27 cellular contexts compared by ENCODE assay signal in the genomic region with DNA sequence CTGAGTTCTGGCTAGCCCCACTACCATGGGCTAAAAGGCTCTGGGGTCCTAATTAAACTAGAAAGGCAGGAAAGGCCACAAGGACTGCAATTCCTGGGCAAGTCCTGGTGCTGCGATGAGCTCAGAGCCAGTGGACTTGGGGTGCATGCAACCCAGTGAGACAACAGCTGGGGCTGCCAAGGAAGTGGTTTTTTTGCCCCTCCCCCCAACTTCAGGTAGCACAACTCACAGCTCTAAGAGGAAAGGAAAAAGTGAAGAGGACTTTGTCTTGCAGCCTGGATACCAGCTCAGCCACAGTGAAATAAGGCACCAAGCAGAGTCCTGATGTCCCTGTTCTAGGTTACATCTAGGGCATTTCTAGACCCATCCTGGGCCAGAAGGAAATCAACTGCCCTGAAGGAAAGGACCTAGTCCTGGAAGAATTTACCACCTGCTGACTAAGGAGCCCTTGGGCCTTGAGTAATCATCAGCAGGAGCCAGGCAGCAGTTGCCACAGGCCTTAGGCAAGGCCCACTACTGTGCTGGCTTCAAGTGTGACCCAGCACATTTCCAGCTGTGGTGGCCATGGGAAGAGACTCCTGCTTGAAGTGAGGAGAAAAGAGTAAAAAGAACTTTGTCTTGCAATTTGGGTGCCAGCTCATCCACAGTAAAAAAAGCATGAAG.
DNase-seq lines count a peak whose midpoint lies in the region; ATAC-seq, FAIRE-seq and TF ChIP-seq lines count a peak whose summit lies in the region.
"Had no signal": no experiment of that assay in that cellular context is flagged by ENCODE, and none has a peak within 500 bp of the region (broad histone marks: within the 10 kb centered on the region; RNA-seq: fewer than 3 reads in every experiment).

No MANE protein-coding gene starts in this region.

- DNase-seq in ELF-1 (ENCODE audit: low read depth, low spot score) (peak; percentile 42), MM.1S (peak; percentile 68), choroid plexus epithelial cell (ENCODE audit: low read depth) (peak; percentile 1), keratinocyte (ENCODE audit: low read depth, low spot score) (peak; percentile 11), coronary artery (ENCODE audit: low spot score) (no peak), body of pancreas (no peak), GM12892 (ENCODE audit: insufficient read length) (no peak)
- DNase-seq: BE2C, DMS53, EL, GM23248, IMR-90, MG63, NCI-H1105, NCI-H146, NCI-H2029, NCI-H226, NCI-H524, NCI-H774, OCI-M1, SHP77, SW 1271 had no signal

- no peak for ATAC-seq in body of pancreas
- ATAC-seq in GM19395 (IDR thresholded peaks at IDR 0.05; ENCODE audit: unreplicated experiment): no peak
- ATAC-seq: A549 had no signal

- TF ChIP-seq CTCF in MM.1S (IDR thresholded peaks at IDR 0.05; ENCODE audit: low read length) (no peak), choroid plexus epithelial cell (conservative IDR thresholded peaks at IDR 0.05; ENCODE audit: low read depth, low read length) (no peak), keratinocyte (optimal IDR thresholded peaks at IDR 0.05 in 1 of 3, IDR thresholded peaks at IDR 0.05 in 1 of 3, conservative IDR thresholded peaks at IDR 0.05 in 1 of 3; ENCODE audit: extremely low read depth in 1 of 3, insufficient read depth in 2 of 3, low read length in 3 of 3) (no peak), coronary artery (IDR thresholded peaks at IDR 0.05) (no peak), body of pancreas (IDR thresholded peaks at IDR 0.05) (no peak)

- no peaks in the 10 kb centered on the region for H3K9me1 ChIP-seq in keratinocyte (ENCODE audit: control insufficient read depth, extremely low read depth, insufficient read depth, low read length)

- 88 to 100% methylated on average over 1 of the region's 1 CpG for WGBS in body of pancreas, 2 donors

- H3K4me1 ChIP-seq in MM.1S (ENCODE audit: low read length) (peaks cover 7% of the 10 kb centered on the region), keratinocyte (ENCODE audit: control insufficient read depth, extremely low read depth, insufficient read depth, low read length) (peaks cover 9% of the 10 kb centered on the region), body of pancreas (no peaks in the 10 kb centered on the region)
- H3K4me1 ChIP-seq: A549, BE2C, HAP-1 had no signal

- H3K9me3 ChIP-seq in MM.1S (replicated peaks; ENCODE audit: insufficient read depth, low read length): no peaks in the 10 kb centered on the region
- no peaks in the 10 kb centered on the region for H3K9me3 ChIP-seq in keratinocyte (ENCODE audit: control insufficient read depth, low read depth, low read length)
- no peaks in the 10 kb centered on the region for H3K9me3 ChIP-seq in body of pancreas
- H3K9me3 ChIP-seq: BE2C, HAP-1, MG63 had no signal

- no peaks in the 10 kb centered on the region for H3K36me3 ChIP-seq in MM.1S (replicated peaks; ENCODE audit: insufficient read depth, low read length)
- no peaks in the 10 kb centered on the region for H3K36me3 ChIP-seq in keratinocyte (ENCODE audit: control insufficient read depth in 2 of 2, extremely low read depth in 1 of 2, insufficient read depth in 2 of 2, low read length in 2 of 2)
- H3K36me3 ChIP-seq in body of pancreas (replicated peaks in 1 of 2; ENCODE audit: insufficient read depth in 1 of 2, low read depth in 2 of 2): no peaks in the 10 kb centered on the region
- H3K36me3 ChIP-seq: BE2C, HAP-1, MG63 had no signal

- H3K27me3 ChIP-seq in MM.1S (replicated peaks; ENCODE audit: insufficient read depth, low read length) (no peaks in the 10 kb centered on the region), keratinocyte (ENCODE audit: control insufficient read depth, extremely low read depth, insufficient read depth, low read length) (no peaks in the 10 kb centered on the region), body of pancreas (no peaks in the 10 kb centered on the region)
- H3K27me3 ChIP-seq: BE2C, MG63 had no signal

- H3K27ac ChIP-seq in MM.1S (ENCODE audit: low read length): no peak overlapping the region; the same call in 1 of the 2 replicates
- no peak overlapping the region for H3K27ac ChIP-seq in keratinocyte (ENCODE audit: control insufficient read depth, insufficient read depth, low read length)
- no peak overlapping the region for H3K27ac ChIP-seq in coronary artery
- H3K27ac ChIP-seq in body of pancreas: no peak overlapping the region
- H3K27ac ChIP-seq: A549, GM23248, SK-N-MC had no signal

- no peaks in the 10 kb centered on the region for H3K9me2 ChIP-seq in MM.1S (replicated peaks; ENCODE audit: insufficient read depth, low read length)

- H2AFZ ChIP-seq in MM.1S (ENCODE audit: low read length) (no peak overlapping the region), keratinocyte (ENCODE audit: control insufficient read depth, low read length) (no peak overlapping the region)
- H2AFZ ChIP-seq: GM23248 had no signal

- H3K4me2 ChIP-seq in MM.1S (ENCODE audit: low read depth, low read length) (no peak overlapping the region), keratinocyte (ENCODE audit: control insufficient read depth, extremely low read depth, insufficient read depth, low read depth, low read length) (peak overlapping the region; percentile 0)
- H3K4me2 ChIP-seq: A549 had no signal

- dilution Hi-C loops in keratinocyte (cut with MboI; ENCODE audit: extremely low pct_ligation_motif_present, low sequenced_read_pairs): no loop called here

- H3K4me3 ChIP-seq in MM.1S (ENCODE audit: low read length): no peak overlapping the region
- H3K4me3 ChIP-seq in choroid plexus epithelial cell (ENCODE audit: low read depth, low read length): no peak overlapping the region
- no peak overlapping the region for H3K4me3 ChIP-seq in keratinocyte (ENCODE audit: control insufficient read depth in 2 of 3, extremely low read depth in 1 of 3, insufficient read depth in 2 of 3, low read depth in 1 of 3, low read length in 3 of 3)
- H3K4me3 ChIP-seq in coronary artery: no peak overlapping the region
- no peak overlapping the region for H3K4me3 ChIP-seq in body of pancreas
- H3K4me3 ChIP-seq: A549, GM23248, HAP-1, MG63, SK-N-MC had no signal

- TF ChIP-seq POLR2A in body of pancreas (IDR thresholded peaks at IDR 0.05) (no peak), GM12892 (IDR thresholded peaks at IDR 0.05; ENCODE audit: low read depth, low read length) (no peak)

- FAIRE-seq in keratinocyte (lab: Jason Lieb, UNC): peak; percentile 55
- no peak for FAIRE-seq in GM12892 (lab: Jason Lieb, UNC)
- FAIRE-seq: D721Med had no signal

- H4K20me1 ChIP-seq in MM.1S (ENCODE audit: insufficient read depth, low read length): no peaks in the 10 kb centered on the region
- no peaks in the 10 kb centered on the region for H4K20me1 ChIP-seq in keratinocyte (ENCODE audit: control insufficient read depth, extremely low read depth, insufficient read depth, low read length)

- intact Hi-C loops in body of pancreas (cut with DNase I): no loop called here

- H3F3A ChIP-seq in MM.1S (ENCODE audit: insufficient read depth, low read length): no peaks in the 10 kb centered on the region

- H3K79me2 ChIP-seq in MM.1S (ENCODE audit: low read length) (no peaks in the 10 kb centered on the region), keratinocyte (ENCODE audit: control insufficient read depth, insufficient read depth, low read length) (no peaks in the 10 kb centered on the region)

- H3K9ac ChIP-seq in MM.1S (ENCODE audit: low read length): no peak overlapping the region
- H3K9ac ChIP-seq in keratinocyte (ENCODE audit: control insufficient read depth, extremely low read depth, insufficient read depth, low read length): no peak overlapping the region
- H3K9ac ChIP-seq: GM23248 had no signal

Comparison
In these comparisons a context has a peak if more than half of its experiments do, and no peak if none do; other contexts are left out.
1. DNase-seq: peak in ELF-1 (single experiment), MM.1S (single experiment), choroid plexus epithelial cell (single experiment) and keratinocyte (single experiment); none in coronary artery (single experiment), body of pancreas (0 of 4) and GM12892 (single experiment).